8 cellular contexts compared by ENCODE assay signal in the genomic region with DNA sequence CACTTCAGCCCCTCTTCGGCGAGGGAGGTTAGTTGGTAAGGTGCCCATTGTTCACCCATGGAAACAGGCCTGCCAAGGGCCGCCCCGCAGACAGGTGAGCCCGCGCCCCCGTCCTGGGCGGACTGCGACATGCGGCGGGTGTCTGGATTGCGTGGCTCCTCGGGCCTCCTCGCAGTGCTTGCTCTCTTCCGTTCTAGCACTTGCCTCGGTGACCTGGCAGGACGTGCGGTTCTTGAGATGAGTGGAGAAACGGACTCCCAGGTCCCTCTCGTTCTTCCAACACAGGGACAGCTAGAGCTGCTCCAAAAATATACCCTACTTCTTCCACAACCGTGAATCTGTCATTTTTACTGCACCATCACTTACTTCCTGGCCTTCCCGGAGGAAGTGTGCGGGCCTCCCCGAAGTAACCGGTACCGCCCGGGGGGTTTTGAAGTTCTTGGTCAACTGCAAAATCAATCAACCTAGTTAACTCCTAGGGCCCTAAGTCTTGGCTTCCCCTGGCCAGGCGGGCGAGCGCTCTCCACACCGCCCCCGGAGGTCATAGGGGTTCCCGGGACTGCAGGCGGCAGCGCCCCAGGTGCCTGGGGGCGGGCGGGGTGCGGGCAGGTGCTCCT. TPM values are rescaled to one million over a fixed set of nuclear protein-coding genes. Genes with fewer than 3 reads are reported as not detected.
A peak's percentile ranks its signal among the peaks of the same experiment; 100 is the strongest.
DNase-seq lines count a peak whose midpoint lies in the region; ATAC-seq and TF ChIP-seq lines count a peak whose summit lies in the region.

No MANE protein-coding gene starts in this region.

- no peaks in the 10 kb centered on the region for H3K36me3 Mint-ChIP-seq in mesothelial cell of epicardium

- H3K4me3 Mint-ChIP-seq in mesothelial cell of epicardium, result peak overlapping the region; percentile 75

- peaks cover 9% of the 10 kb centered on the region for H3K9me3 Mint-ChIP-seq in mesothelial cell of epicardium

- DNase-seq in NCI-H1417 (lab: John Stamatoyannopoulos, UW), result peak in 2 of 3 experiments; percentile 67 to 76
- no peak for DNase-seq in NCI-H1417 treated with DMSO at 0.1 percent for 48 hours (lab: John Stamatoyannopoulos, UW)
- peak; percentile 43 to 51 for DNase-seq in activated CD4-positive, alpha-beta T cell treated with anti-CD3 and anti-CD28 coated beads for 4 hours
- DNase-seq in dermis blood vessel endothelial cell, result peak; percentile 21
- DNase-seq in mesothelial cell of epicardium (ENCODE audit: low spot score in 2 of 2, unreplicated experiment in 2 of 2), result peak in 1 of 2 experiments; percentile 42
- peak; percentile 12 to 22 for DNase-seq in stimulated activated CD8-positive, alpha-beta memory T cell treated with anti-CD3 and anti-CD28 coated beads, Interleukin-7, amount 100 ng/mL, for 4 hours (ENCODE audit: low read depth in 2 of 2)
- DNase-seq in HK-2 (ENCODE audit: unreplicated experiment), result no peak

- peak overlapping the region; percentile 93 for H3K27ac Mint-ChIP-seq in mesothelial cell of epicardium

- H3K27me3 Mint-ChIP-seq in mesothelial cell of epicardium (ENCODE audit: low read depth), result no peaks in the 10 kb centered on the region

- ATAC-seq in HG03378 (IDR thresholded peaks at IDR 0.05; ENCODE audit: unreplicated experiment), result peak; percentile 34

- peaks cover 36% of the 10 kb centered on the region for H3K4me1 Mint-ChIP-seq in mesothelial cell of epicardium

- TF ChIP-seq CTCF in mesothelial cell of epicardium (IDR thresholded peaks at IDR 0.05; ENCODE audit: unreplicated experiment), result no peak

RNA-seq across cellular contexts. Expression of a gene that starts 0.7 kb away (rescaled TPM):
- 34.7 and 36.4 TPM in 2 replicates for total RNA-seq in dermis blood vessel endothelial cell
- 55.3 to 58.8 TPM (median 57.2 TPM) in 3 replicates for total RNA-seq in mesothelial cell of epicardium

Comparison
In these comparisons a context has a peak if more than half of its experiments do, and no peak if none do; other contexts are left out.
1. DNase-seq: peak in NCI-H1417 (2 of 3), activated CD4-positive, alpha-beta T cell treated with anti-CD3 and anti-CD28 coated beads for 4 hours (2 of 2), dermis blood vessel endothelial cell (single experiment) and stimulated activated CD8-positive, alpha-beta memory T cell treated with anti-CD3 and anti-CD28 coated beads, Interleukin-7, amount 100 ng/mL, for 4 hours (2 of 2); none in NCI-H1417 treated with DMSO at 0.1 percent for 48 hours (single experiment) and HK-2 (single experiment).